5 cellular contexts compared by ENCODE assay signal in genomic region chr7:77101187-77101586, GRCh38. TPM values are rescaled to one million over a fixed set of nuclear protein-coding genes. Genes with fewer than 3 reads are reported as not detected.
"Had no signal": no experiment of that assay in that cellular context is flagged by ENCODE, and none has a peak within 500 bp of the region (broad histone marks: within the 10 kb centered on the region; RNA-seq: fewer than 3 reads in every experiment).

No MANE protein-coding gene starts in this region.

RNA-seq across cellular contexts. Expression of gene CCDC146, which starts 21.2 kb away (rescaled TPM):
- total RNA-seq: HT-29 had no signal

RNA-seq across cellular contexts. Expression of gene SPDYE18, which starts 38.8 kb away (rescaled TPM):
- total RNA-seq: GM23338, H1, H9, HT-29, IMR-90 had no signal
- polyA plus RNA-seq: H1, IMR-90 had no signal
